ENCODE assay signal across 25 cellular contexts in genomic region chr16:86926695-86927094, GRCh38.
DNase-seq lines count a peak whose midpoint lies in the region; ATAC-seq, FAIRE-seq and TF ChIP-seq lines count a peak whose summit lies in the region.
"Had no signal": no experiment of that assay in that cellular context is flagged by ENCODE, and none has a peak within 500 bp of the region (broad histone marks: within the 10 kb centered on the region; RNA-seq: fewer than 3 reads in every experiment).

No MANE protein-coding gene starts in this region.

- H3K36me3 ChIP-seq in IMR-90 (ENCODE audit: control insufficient read depth, insufficient read depth, low read length) (no peaks in the 10 kb centered on the region), astrocyte (ENCODE audit: insufficient read depth, low read length) (no peaks in the 10 kb centered on the region), mesodermal cell (ENCODE audit: control insufficient read depth, insufficient read depth, low read length) (no peaks in the 10 kb centered on the region), skeletal muscle satellite cell (ENCODE audit: insufficient read depth, low read length) (peaks cover 3% of the 10 kb centered on the region), mucosa of descending colon (ENCODE audit: low read depth) (no peaks in the 10 kb centered on the region)
- H3K36me3 ChIP-seq: BLaER1 treated with 17β-estradiol and CSF1 and Interleukin-3, amounts not matched to agents 10 nM and 100 nM had no signal

- H2BK5ac ChIP-seq in IMR-90 (ENCODE audit: low read depth, low read length, poor library complexity, severe bottlenecking), result no peak overlapping the region

- peak overlapping the region; percentile 97 for H3K4ac ChIP-seq in IMR-90 (ENCODE audit: low read depth, low read length)

- H3K9me1 ChIP-seq in IMR-90 (ENCODE audit: insufficient read depth, low read length), result peaks cover 34% of the 10 kb centered on the region

- H3K27ac ChIP-seq in IMR-90 (ENCODE audit: insufficient read depth, low read length) (no peak overlapping the region), astrocyte (ENCODE audit: low read depth, low read length) (peak overlapping the region; percentile 93), mesodermal cell (ENCODE audit: low read depth, low read length, severe bottlenecking) (peak overlapping the region; percentile 23)
- H3K27ac ChIP-seq: BLaER1 treated with 17β-estradiol and CSF1 and Interleukin-3, amounts not matched to agents 10 nM and 100 nM had no signal

- intact Hi-C loops in IMR-90 (cut with micrococcal nuclease), result loop anchor here (10.0 kb wide), 1 partner anchor 138 kb away; no protein-coding TSS in a partner anchor
- intact Hi-C loops in mucosa of descending colon (cut with DNase I, micrococcal nuclease), result no loop called here

- dilution Hi-C loops in IMR-90 (cut with HindIII; ENCODE audit: low sequenced_read_pairs, unreplicated experiment), result no loop called here

- peaks cover 17% of the 10 kb centered on the region for H3K27me3 Mint-ChIP-seq in astrocyte (ENCODE audit: low read depth, unreplicated experiment)

- H3K4me1 ChIP-seq in IMR-90 (ENCODE audit: control insufficient read depth, insufficient read depth, low read length) (peaks cover 40% of the 10 kb centered on the region), astrocyte (ENCODE audit: insufficient read depth, low read length) (peaks cover 59% of the 10 kb centered on the region), mesodermal cell (ENCODE audit: control insufficient read depth, insufficient read depth, low read length, poor library complexity, severe bottlenecking) (peaks cover 57% of the 10 kb centered on the region), skeletal muscle satellite cell (ENCODE audit: control insufficient read depth, insufficient read depth, low read length) (peaks cover 72% of the 10 kb centered on the region), mucosa of descending colon (ENCODE audit: low read depth) (no peaks in the 10 kb centered on the region)

- H3K23ac ChIP-seq in IMR-90 (ENCODE audit: low read depth, low read length), result no peak overlapping the region

- no peak for TF ChIP-seq CTCF in IMR-90 (conservative IDR thresholded peaks at IDR 0.05; ENCODE audit: low read depth, low read length)
- no peak for TF ChIP-seq CTCF in astrocyte (IDR thresholded peaks at IDR 0.05; ENCODE audit: insufficient read depth, low read depth, low read length)
- TF ChIP-seq CTCF in mucosa of descending colon (IDR thresholded peaks at IDR 0.05), result no peak

- no peaks in the 10 kb centered on the region for H3K9me3 ChIP-seq in IMR-90 (ENCODE audit: control insufficient read depth, insufficient read depth, low read length)
- no peaks in the 10 kb centered on the region for H3K9me3 ChIP-seq in astrocyte (ENCODE audit: insufficient read depth, low read depth, low read length)
- no peaks in the 10 kb centered on the region for H3K9me3 ChIP-seq in mesodermal cell (ENCODE audit: control insufficient read depth, low read length)
- no peaks in the 10 kb centered on the region for H3K9me3 ChIP-seq in skeletal muscle satellite cell (replicated peaks; ENCODE audit: low read length)
- H3K9me3 ChIP-seq in mucosa of descending colon, result no peaks in the 10 kb centered on the region
- H3K9me3 ChIP-seq: SK-N-SH had no signal

- TF ChIP-seq POLR2A in IMR-90 (IDR thresholded peaks at IDR 0.05; ENCODE audit: low read depth, low read length), result no peak

- H4K5ac ChIP-seq in IMR-90 (ENCODE audit: low read depth, low read length), result no peak overlapping the region

- no peak for FAIRE-seq in astrocyte (lab: Jason Lieb, UNC)
- FAIRE-seq: A204.1, D721Med, GM18507 had no signal

- H3K18ac ChIP-seq in IMR-90 (ENCODE audit: low read depth, low read length), result no peak overlapping the region

- WGBS in IMR-90 (ENCODE audit: extremely low coverage in 2 of 2, insufficient read length in 1 of 2), 2 experiments, result 90% methylated on average over 3 of the region's 8 CpGs; no CpG with 5 or more reads in 1 of the 2 experiments
- WGBS in mesodermal cell (ENCODE audit: insufficient coverage in 2 of 2), 2 experiments, result 81 to 89% methylated on average over 6 of the region's 8 CpGs

- no peak overlapping the region for H3K4me3 ChIP-seq in IMR-90 (ENCODE audit: insufficient read depth, low read depth, low read length)
- H3K4me3 ChIP-seq in astrocyte (ENCODE audit: insufficient read depth, low read depth, low read length), result no peak overlapping the region
- no peak overlapping the region for H3K4me3 ChIP-seq in mesodermal cell (ENCODE audit: extremely low read depth, insufficient read depth, low read length, poor library complexity, severe bottlenecking)
- H3K4me3 ChIP-seq in skeletal muscle satellite cell (ENCODE audit: low read length), result no peak overlapping the region
- no peak overlapping the region for H3K4me3 ChIP-seq in mucosa of descending colon
- H3K4me3 ChIP-seq: BLaER1 treated with 17β-estradiol and CSF1 and Interleukin-3, amounts not matched to agents 10 nM and 100 nM; GM23338 had no signal

- no peaks in the 10 kb centered on the region for H3K27me3 ChIP-seq in IMR-90 (ENCODE audit: control insufficient read depth, insufficient read depth, low read length)
- H3K27me3 ChIP-seq in astrocyte (ENCODE audit: insufficient read depth, low read length), result no peaks in the 10 kb centered on the region
- H3K27me3 ChIP-seq in skeletal muscle satellite cell (ENCODE audit: control insufficient read depth, insufficient read depth, low read length), result no peaks in the 10 kb centered on the region

- CTCF ChIA-PET in IMR-90 (lab: Yijun Ruan, JAX), result no interaction called here
- CTCF ChIA-PET in HEK293T (lab: Yijun Ruan, JAX), result no interaction called here

- peak overlapping the region; percentile 65 for H4K91ac ChIP-seq in IMR-90 (ENCODE audit: insufficient read depth, low read depth, low read length)

- no peak overlapping the region for H3K14ac ChIP-seq in IMR-90 (replicated peaks; ENCODE audit: low read depth, low read length)

- no peaks in the 10 kb centered on the region; the same call in 1 of the 2 replicates for H4K20me1 ChIP-seq in IMR-90 (ENCODE audit: insufficient read depth, low read length)
- no peaks in the 10 kb centered on the region for H4K20me1 ChIP-seq in astrocyte (ENCODE audit: insufficient read depth, low read length)

- POLR2A ChIA-PET in IMR-90 (lab: Charles Lee; ENCODE audit: unreplicated experiment) (no interaction called here), HEK293T (lab: Yijun Ruan, JAX) (no interaction called here)

- peak overlapping the region; percentile 47 for H2AK9ac ChIP-seq in IMR-90 (replicated peaks; ENCODE audit: low read depth, low read length, poor library complexity)

- DNase-seq in IMR-90 (no peak), astrocyte (ENCODE audit: low read depth) (no peak), NCI-H526 (lab: John Stamatoyannopoulos, UW) (no peak), HEK293T (ENCODE audit: extremely low spot score) (no peak), mucosa of descending colon (no peak)
- DNase-seq: AML-193; CD4-positive, alpha-beta T cell; H9; HFFc6; Karpas-422; NCI-H1092; NCI-H1417 treated with DMSO at 0.1 percent for 48 hours; NCI-H1694 treated with DMSO at 0.1 percent for 48 hours; NCI-H2081; NCI-H2227 treated with DMSO at 0.1 percent for 48 hours; NCI-H69; SK-N-SH had no signal

- H3K79me2 ChIP-seq in astrocyte (ENCODE audit: insufficient read depth, low read length), result peaks cover 10% of the 10 kb centered on the region

- H3K9ac ChIP-seq in IMR-90 (ENCODE audit: low read depth, low read length) (no peak overlapping the region), astrocyte (ENCODE audit: low read length) (peak overlapping the region; percentile 11), skeletal muscle satellite cell (ENCODE audit: low read depth, low read length) (peak overlapping the region; percentile 10)
- H3K9ac ChIP-seq: BLaER1 treated with 17β-estradiol and CSF1 and Interleukin-3, amounts not matched to agents 10 nM and 100 nM; SK-N-SH had no signal

- no peak for TF ChIP-seq RAD21 in IMR-90 (IDR thresholded peaks at IDR 0.05; ENCODE audit: low read length)

- peak overlapping the region; percentile 89 for H2BK120ac ChIP-seq in IMR-90 (ENCODE audit: low read depth, low read length)

- H3K4me3 Mint-ChIP-seq in astrocyte (ENCODE audit: unreplicated experiment), result no peak overlapping the region
- H3K4me3 Mint-ChIP-seq: CD4-positive, alpha-beta T cell; GM23338; H9; HFFc6 had no signal

- H3K79me1 ChIP-seq in IMR-90 (ENCODE audit: low read depth in 1 of 2, low read length in 2 of 2), result peaks cover 4 to 23% of the 10 kb centered on the region in 2 experiments; a peak in 3 of 4 replicates

- peak overlapping the region; percentile 34; the same call in 1 of the 2 replicates for H2BK20ac ChIP-seq in IMR-90 (ENCODE audit: low read depth, low read length)

- no peak for ATAC-seq in IMR-90 (ENCODE audit: low read depth)
- ATAC-seq in mucosa of descending colon, result no peak
- ATAC-seq: GM23338, Panc1 had no signal

- H2AK5ac ChIP-seq in IMR-90 (ENCODE audit: low read depth, low read length), result peak overlapping the region; percentile 100

- H3K4me1 Mint-ChIP-seq in astrocyte (ENCODE audit: low read depth, unreplicated experiment), result peaks cover 8% of the 10 kb centered on the region
- H3K4me1 Mint-ChIP-seq: GM23338 had no signal

- H3K56ac ChIP-seq in IMR-90 (ENCODE audit: extremely low read depth, insufficient read depth, low read length), result no peak overlapping the region

- H3K27ac Mint-ChIP-seq in astrocyte (ENCODE audit: unreplicated experiment), result no peak overlapping the region
- H3K27ac Mint-ChIP-seq: CD4-positive, alpha-beta T cell; GM23338; H9; HFFc6 had no signal

- no peak overlapping the region for H3K4me2 ChIP-seq in IMR-90 (ENCODE audit: low read depth, low read length)
- no peak overlapping the region for H3K4me2 ChIP-seq in astrocyte (ENCODE audit: low read length)
- H3K4me2 ChIP-seq in skeletal muscle satellite cell (ENCODE audit: low read length), result no peak overlapping the region
- H3K4me2 ChIP-seq: BLaER1 treated with 17β-estradiol and CSF1 and Interleukin-3, amounts not matched to agents 10 nM and 100 nM; GM23338 had no signal

- peaks cover 3% of the 10 kb centered on the region for H3K9me3 Mint-ChIP-seq in astrocyte (ENCODE audit: unreplicated experiment)
- H3K9me3 Mint-ChIP-seq: CD4-positive, alpha-beta T cell had no signal

- no peak overlapping the region for H4K8ac ChIP-seq in IMR-90 (ENCODE audit: low read depth in 2 of 2, low read length in 2 of 2)

- BruUV-seq in IMR-90 (replicated peaks; lab: Mats Ljungman, UMichigan), result no TSS peak

- H3K36me3 Mint-ChIP-seq in astrocyte (ENCODE audit: low read depth, unreplicated experiment), result peaks cover 2% of the 10 kb centered on the region

- in situ Hi-C loops in IMR-90 (cut with MboI; ENCODE audit: low sequenced_read_pairs), result no loop called here

- H2AFZ ChIP-seq in IMR-90 (replicated peaks; ENCODE audit: low read length, poor library complexity) (no peak overlapping the region), astrocyte (ENCODE audit: low read depth, low read length) (no peak overlapping the region)
- H2AFZ ChIP-seq: GM23338 had no signal

- peak overlapping the region; percentile 35; the same call in 1 of the 3 replicates for H2BK15ac ChIP-seq in IMR-90 (ENCODE audit: low read depth, low read length)

TF ChIP-seq in HEK293T, 16 proteins besides CTCF, POLR2A, EP300 and RAD21:
- no peak for TF ChIP-seq SP1 (IDR thresholded peaks at IDR 0.05)
- TF ChIP-seq BHLHE40 (IDR thresholded peaks at IDR 0.05; ENCODE audit: borderline replicate concordance), result no peak
- TF ChIP-seq LEF1 (IDR thresholded peaks at IDR 0.05; ENCODE audit: borderline replicate concordance), result no peak
- TF ChIP-seq L3MBTL2 (conservative IDR thresholded peaks at IDR 0.05), result no peak
